28 cellular contexts compared by ENCODE assay signal in genomic region chr10:133564816-133565215, GRCh38. TPM values are rescaled to one million over a fixed set of nuclear protein-coding genes. Genes with fewer than 3 reads are reported as not detected.
"Had no signal": no experiment of that assay in that cellular context is flagged by ENCODE, and none has a peak within 500 bp of the region (broad histone marks: within the 10 kb centered on the region; RNA-seq: fewer than 3 reads in every experiment).

No MANE protein-coding gene starts in this region.

- H3K27ac Mint-ChIP-seq: effector memory CD8-positive, alpha-beta T cell; mesothelial cell of epicardium; nephron; neural progenitor cell; stimulated activated naive CD8-positive, alpha-beta T cell treated with anti-CD3 and anti-CD28 coated beads, Interleukin-15, amount 100 ng/mL, for 72 hours; type B pancreatic cell had no signal

- H3K4me3 Mint-ChIP-seq: effector memory CD8-positive, alpha-beta T cell; mesothelial cell of epicardium; naive B cell; nephron; neural progenitor cell; stimulated activated naive CD8-positive, alpha-beta T cell treated with anti-CD3 and anti-CD28 coated beads, Interleukin-15, amount 100 ng/mL, for 72 hours; type B pancreatic cell had no signal

- H3K4me1 Mint-ChIP-seq: mesothelial cell of epicardium; naive B cell; nephron; neural progenitor cell; stimulated activated naive CD8-positive, alpha-beta T cell treated with anti-CD3 and anti-CD28 coated beads, Interleukin-15, amount 100 ng/mL, for 72 hours had no signal

- H3K27me3 Mint-ChIP-seq: type B pancreatic cell had no signal

- ATAC-seq: mucosa of descending colon had no signal

- H3K4me1 ChIP-seq: esophagus squamous epithelium, gastrocnemius medialis, neural progenitor cell, prostate gland, right atrium auricular region, suprapubic skin, tibial artery had no signal

- DNase-seq: dermis blood vessel endothelial cell; erythroblast; esophagus squamous epithelium; foreskin fibroblast; mesenchymal stem cell; mucosa of descending colon; stimulated activated CD4-positive, alpha-beta T cell treated with anti-CD3 and anti-CD28 coated beads, Interleukin-12 subunit alpha, Interleukin-12 subunit beta, amount 100 ng/mL, for 4 hours; stimulated activated CD8-positive, alpha-beta memory T cell treated with anti-CD3 and anti-CD28 coated beads, Interleukin-4, amount 100 ng/mL, for 48 hours; stimulated activated naive CD4-positive, alpha-beta T cell had no signal

- H3K27ac ChIP-seq: coronary artery, neural progenitor cell, right atrium auricular region, suprapubic skin had no signal

- H3K36me3 ChIP-seq: esophagus squamous epithelium, gastrocnemius medialis, neural progenitor cell, prostate gland, right atrium auricular region, suprapubic skin, tibial artery had no signal

- H3K36me3 Mint-ChIP-seq: mesothelial cell of epicardium, neural progenitor cell, type B pancreatic cell had no signal

- H3K9me3 Mint-ChIP-seq: effector memory CD8-positive, alpha-beta T cell; type B pancreatic cell had no signal

- H3K27me3 ChIP-seq: right atrium auricular region had no signal

- H3K9me3 ChIP-seq: gastrocnemius medialis, mucosa of descending colon, prostate gland, suprapubic skin had no signal

- H3K4me3 ChIP-seq: coronary artery, lung, mucosa of descending colon, neural progenitor cell, right atrium auricular region, smooth muscle cell, suprapubic skin had no signal

RNA-seq across cellular contexts. Expression of gene SYCE1, which starts 0.6 kb away (rescaled TPM):
- total RNA-seq: dermis blood vessel endothelial cell, glomerular endothelial cell, mesothelial cell of epicardium, osteocyte, smooth muscle cell, urinary bladder had no signal
- polyA plus RNA-seq: keratinocyte, urinary bladder had no signal
